Comparison of ENCODE assay signal across 11 cellular contexts in genomic region chr1:76012341-76013208, GRCh38.
"Had no signal": no experiment of that assay in that cellular context is flagged by ENCODE, and none has a peak within 500 bp of the region (broad histone marks: within the 10 kb centered on the region; RNA-seq: fewer than 3 reads in every experiment).

No MANE protein-coding gene starts in this region.

- H3K27me3 ChIP-seq: cardiac muscle cell, dorsolateral prefrontal cortex, ovary had no signal

- H3K9me3 Mint-ChIP-seq: activated CD4-positive, alpha-beta T cell treated with anti-CD3 and anti-CD28 coated beads, Interleukin-2, amount 10 ng/mL, durations not matched to agents 7 days and 5 days; activated T-helper 1 cell treated with anti-CD3 and anti-CD28 coated beads, Interleukin-12 subunit alpha, Interleukin-12 subunit beta, Interleukin-2, Interleukin-4 antibody, amounts not matched to agents 30 ng/mL and 10 ng/mL and 1 ng/mL, durations not matched to agents 14 hours and 24 hours and 36 hours; T-helper 2 cell treated with Interferon-gamma antibody and Interleukin-4, amounts not matched to agents 5 μg/mL and 100 μg/mL, for 36 hours had no signal

- H3K9me3 ChIP-seq: left ventricle myocardium inferior, ovary had no signal

- H3K4me1 ChIP-seq: left ventricle myocardium inferior had no signal

- H3K27me3 Mint-ChIP-seq: activated CD4-positive, alpha-beta T cell treated with anti-CD3 and anti-CD28 coated beads, Interleukin-2, amount 10 ng/mL, durations not matched to agents 7 days and 5 days had no signal

- H3K4me1 Mint-ChIP-seq: activated CD4-positive, alpha-beta T cell treated with anti-CD3 and anti-CD28 coated beads, Interleukin-2, amount 10 ng/mL, durations not matched to agents 7 days and 5 days had no signal

- H3K27ac ChIP-seq: cardiac muscle cell, dorsolateral prefrontal cortex, left ventricle myocardium inferior, ovary had no signal

- H3K36me3 ChIP-seq: cardiac muscle cell, left ventricle myocardium inferior, ovary had no signal

- DNase-seq: activated CD4-positive, alpha-beta T cell treated with anti-CD3 and anti-CD28 coated beads, Interleukin-2, amount 10 ng/mL, durations not matched to agents 7 days and 5 days; activated CD8-positive, alpha-beta memory T cell treated with anti-CD3 and anti-CD28 coated beads for 24 hours; dorsolateral prefrontal cortex; islet precursor cell; left ventricle myocardium inferior; ovary; stimulated activated CD4-positive, alpha-beta T cell treated with anti-CD3 and anti-CD28 coated beads, Interleukin-1b, Interleukin-23, amount 100 ng/mL, for 48 hours; SW 1271 had no signal

- H3K27ac Mint-ChIP-seq: activated CD4-positive, alpha-beta T cell treated with anti-CD3 and anti-CD28 coated beads, Interleukin-2, amount 10 ng/mL, durations not matched to agents 7 days and 5 days; activated T-helper 1 cell treated with anti-CD3 and anti-CD28 coated beads, Interleukin-12 subunit alpha, Interleukin-12 subunit beta, Interleukin-2, Interleukin-4 antibody, amounts not matched to agents 30 ng/mL and 10 ng/mL and 1 ng/mL, durations not matched to agents 14 hours and 24 hours and 36 hours; T-helper 2 cell treated with Interferon-gamma antibody and Interleukin-4, amounts not matched to agents 5 μg/mL and 100 μg/mL, for 36 hours had no signal

- H3K4me3 Mint-ChIP-seq: activated CD4-positive, alpha-beta T cell treated with anti-CD3 and anti-CD28 coated beads, Interleukin-2, amount 10 ng/mL, durations not matched to agents 7 days and 5 days; activated T-helper 1 cell treated with anti-CD3 and anti-CD28 coated beads, Interleukin-12 subunit alpha, Interleukin-12 subunit beta, Interleukin-2, Interleukin-4 antibody, amounts not matched to agents 30 ng/mL and 10 ng/mL and 1 ng/mL, durations not matched to agents 14 hours and 24 hours and 36 hours; T-helper 2 cell treated with Interferon-gamma antibody and Interleukin-4, amounts not matched to agents 5 μg/mL and 100 μg/mL, for 36 hours had no signal

- H3K4me3 ChIP-seq: cardiac muscle cell, dorsolateral prefrontal cortex, left ventricle myocardium inferior, ovary had no signal
